Comparison of ENCODE assay signal across 1 cellular context in the genomic region with DNA sequence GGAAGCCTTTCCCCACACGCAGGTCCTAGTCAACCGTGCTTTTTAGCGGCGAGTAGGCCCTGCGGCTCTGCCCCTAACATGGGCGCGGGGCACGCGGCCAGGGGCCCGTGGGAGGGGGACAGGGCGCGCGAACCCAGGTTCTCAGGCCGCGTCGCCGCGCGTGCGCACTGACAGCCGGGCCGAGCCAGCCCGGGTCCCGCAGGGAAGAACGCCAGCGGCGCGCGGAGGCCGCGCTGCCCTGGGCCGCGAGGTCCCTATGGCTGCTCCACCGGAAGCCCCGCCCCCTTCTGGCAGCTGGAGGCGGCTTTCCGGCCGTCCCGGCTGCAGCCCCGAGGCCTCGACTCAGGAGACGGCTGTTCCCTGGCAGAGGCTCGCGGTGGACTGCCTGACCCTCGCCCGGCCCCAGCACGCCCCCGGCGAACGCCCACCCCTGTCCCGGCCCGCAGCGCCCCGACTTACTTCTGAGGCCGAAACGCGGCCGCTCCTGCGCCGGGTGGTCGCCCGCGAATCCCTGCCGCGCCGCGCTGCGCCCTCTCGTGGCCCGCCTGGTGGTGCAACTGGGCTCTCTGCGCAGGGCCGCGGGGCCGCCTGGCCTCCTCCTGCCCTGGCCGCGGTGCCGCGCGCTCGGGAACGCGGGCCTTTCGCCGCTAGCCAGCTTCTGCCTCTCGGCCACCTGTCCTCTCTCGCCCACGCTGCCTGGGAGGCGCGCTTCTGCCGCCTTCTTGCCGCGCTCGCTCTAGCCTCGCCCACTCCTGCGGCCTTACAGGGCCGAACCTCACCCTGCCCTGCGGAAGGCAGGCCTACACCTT.
TF ChIP-seq lines count a peak whose summit lies in the region.

No MANE protein-coding gene starts in this region.

TF ChIP-seq in HepG2, 621 proteins besides CTCF, POLR2A, EP300 and RAD21 (continued from another document and continues in another):
- TF ChIP-seq, protein P1, sequence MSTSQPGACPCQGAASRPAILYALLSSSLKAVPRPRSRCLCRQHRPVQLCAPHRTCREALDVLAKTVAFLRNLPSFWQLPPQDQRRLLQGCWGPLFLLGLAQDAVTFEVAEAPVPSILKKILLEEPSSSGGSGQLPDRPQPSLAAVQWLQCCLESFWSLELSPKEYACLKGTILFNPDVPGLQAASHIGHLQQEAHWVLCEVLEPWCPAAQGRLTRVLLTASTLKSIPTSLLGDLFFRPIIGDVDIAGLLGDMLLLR (CRISPR knock-in tag; IDR thresholded peaks at IDR 0.05): peak; percentile 90; the same call in 1 of the 2 replicates
- TF ChIP-seq CEBPG (CRISPR knock-in tag; IDR thresholded peaks at IDR 0.05): peak; percentile 5; the same call in 1 of the 2 replicates
- no peak for TF ChIP-seq ZNF136 (CRISPR knock-in tag; IDR thresholded peaks at IDR 0.05; ENCODE audit: low read depth)
- TF ChIP-seq, protein P2, sequence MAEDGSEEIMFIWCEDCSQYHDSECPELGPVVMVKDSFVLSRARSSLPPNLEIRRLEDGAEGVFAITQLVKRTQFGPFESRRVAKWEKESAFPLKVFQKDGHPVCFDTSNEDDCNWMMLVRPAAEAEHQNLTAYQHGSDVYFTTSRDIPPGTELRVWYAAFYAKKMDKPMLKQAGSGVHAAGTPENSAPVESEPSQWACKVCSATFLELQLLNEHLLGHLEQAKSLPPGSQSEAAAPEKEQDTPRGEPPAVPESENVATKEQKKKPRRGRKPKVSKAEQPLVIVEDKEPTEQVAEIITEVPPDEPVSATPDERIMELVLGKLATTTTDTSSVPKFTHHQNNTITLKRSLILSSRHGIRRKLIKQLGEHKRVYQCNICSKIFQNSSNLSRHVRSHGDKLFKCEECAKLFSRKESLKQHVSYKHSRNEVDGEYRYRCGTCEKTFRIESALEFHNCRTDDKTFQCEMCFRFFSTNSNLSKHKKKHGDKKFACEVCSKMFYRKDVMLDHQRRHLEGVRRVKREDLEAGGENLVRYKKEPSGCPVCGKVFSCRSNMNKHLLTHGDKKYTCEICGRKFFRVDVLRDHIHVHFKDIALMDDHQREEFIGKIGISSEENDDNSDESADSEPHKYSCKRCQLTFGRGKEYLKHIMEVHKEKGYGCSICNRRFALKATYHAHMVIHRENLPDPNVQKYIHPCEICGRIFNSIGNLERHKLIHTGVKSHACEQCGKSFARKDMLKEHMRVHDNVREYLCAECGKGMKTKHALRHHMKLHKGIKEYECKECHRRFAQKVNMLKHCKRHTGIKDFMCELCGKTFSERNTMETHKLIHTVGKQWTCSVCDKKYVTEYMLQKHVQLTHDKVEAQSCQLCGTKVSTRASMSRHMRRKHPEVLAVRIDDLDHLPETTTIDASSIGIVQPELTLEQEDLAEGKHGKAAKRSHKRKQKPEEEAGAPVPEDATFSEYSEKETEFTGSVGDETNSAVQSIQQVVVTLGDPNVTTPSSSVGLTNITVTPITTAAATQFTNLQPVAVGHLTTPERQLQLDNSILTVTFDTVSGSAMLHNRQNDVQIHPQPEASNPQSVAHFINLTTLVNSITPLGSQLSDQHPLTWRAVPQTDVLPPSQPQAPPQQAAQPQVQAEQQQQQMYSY (CRISPR knock-in tag; IDR thresholded peaks at IDR 0.05): peak; percentile 6; the same call in 1 of the 2 replicates
- peak; percentile 71; the same call in 1 of the 2 replicates for TF ChIP-seq TOPORS (CRISPR knock-in tag; IDR thresholded peaks at IDR 0.05)
- peak; percentile 20; the same call in 1 of the 2 replicates for TF ChIP-seq ZKSCAN8 (CRISPR knock-in tag; IDR thresholded peaks at IDR 0.05; ENCODE audit: borderline replicate concordance)
- no peak for TF ChIP-seq CBX5 (CRISPR knock-in tag; IDR thresholded peaks at IDR 0.05; ENCODE audit: borderline replicate concordance)
- TF ChIP-seq CENPT (CRISPR knock-in tag; IDR thresholded peaks at IDR 0.05; ENCODE audit: low read depth): 0 out of 2 replicates have a peak, but pooled peaks have one; percentile 16
- TF ChIP-seq, protein P3, sequence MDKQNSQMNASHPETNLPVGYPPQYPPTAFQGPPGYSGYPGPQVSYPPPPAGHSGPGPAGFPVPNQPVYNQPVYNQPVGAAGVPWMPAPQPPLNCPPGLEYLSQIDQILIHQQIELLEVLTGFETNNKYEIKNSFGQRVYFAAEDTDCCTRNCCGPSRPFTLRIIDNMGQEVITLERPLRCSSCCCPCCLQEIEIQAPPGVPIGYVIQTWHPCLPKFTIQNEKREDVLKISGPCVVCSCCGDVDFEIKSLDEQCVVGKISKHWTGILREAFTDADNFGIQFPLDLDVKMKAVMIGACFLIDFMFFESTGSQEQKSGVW (CRISPR knock-in tag; IDR thresholded peaks at IDR 0.05; ENCODE audit: borderline replicate concordance): no peak; the same call in none of the 2 replicates
- no peak for TF ChIP-seq SMARCC2 (IDR thresholded peaks at IDR 0.05)
- TF ChIP-seq HNRNPUL1 (IDR thresholded peaks at IDR 0.05; ENCODE audit: low read depth, low read length): no peak
- no peak for TF ChIP-seq ZNF234 (CRISPR knock-in tag; conservative IDR thresholded peaks at IDR 0.05)
- no peak for TF ChIP-seq CCAR2 (optimal IDR thresholded peaks at IDR 0.05; ENCODE audit: low read depth, low read length)
- TF ChIP-seq ZMYM2 (CRISPR knock-in tag; IDR thresholded peaks at IDR 0.05): peak; percentile 51; the same call in 1 of the 2 replicates
- TF ChIP-seq TCF12 (IDR thresholded peaks at IDR 0.05): no peak
- TF ChIP-seq TCF12 (CRISPR knock-in tag; IDR thresholded peaks at IDR 0.05): peak; percentile 66; the same call in 1 of the 2 replicates
- no peak for TF ChIP-seq TOE1 (CRISPR knock-in tag; IDR thresholded peaks at IDR 0.05)
- peak; percentile 65; the same call in 1 of the 2 replicates for TF ChIP-seq ESRRA (CRISPR knock-in tag; IDR thresholded peaks at IDR 0.05; ENCODE audit: low read depth)
- TF ChIP-seq NFATC3 (CRISPR knock-in tag; IDR thresholded peaks at IDR 0.05): no peak
- TF ChIP-seq, protein P4, sequence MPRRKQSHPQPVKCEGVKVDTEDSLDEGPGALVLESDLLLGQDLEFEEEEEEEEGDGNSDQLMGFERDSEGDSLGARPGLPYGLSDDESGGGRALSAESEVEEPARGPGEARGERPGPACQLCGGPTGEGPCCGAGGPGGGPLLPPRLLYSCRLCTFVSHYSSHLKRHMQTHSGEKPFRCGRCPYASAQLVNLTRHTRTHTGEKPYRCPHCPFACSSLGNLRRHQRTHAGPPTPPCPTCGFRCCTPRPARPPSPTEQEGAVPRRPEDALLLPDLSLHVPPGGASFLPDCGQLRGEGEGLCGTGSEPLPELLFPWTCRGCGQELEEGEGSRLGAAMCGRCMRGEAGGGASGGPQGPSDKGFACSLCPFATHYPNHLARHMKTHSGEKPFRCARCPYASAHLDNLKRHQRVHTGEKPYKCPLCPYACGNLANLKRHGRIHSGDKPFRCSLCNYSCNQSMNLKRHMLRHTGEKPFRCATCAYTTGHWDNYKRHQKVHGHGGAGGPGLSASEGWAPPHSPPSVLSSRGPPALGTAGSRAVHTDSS (CRISPR knock-in tag; conservative IDR thresholded peaks at IDR 0.05): no peak
- TF ChIP-seq, protein P5, sequence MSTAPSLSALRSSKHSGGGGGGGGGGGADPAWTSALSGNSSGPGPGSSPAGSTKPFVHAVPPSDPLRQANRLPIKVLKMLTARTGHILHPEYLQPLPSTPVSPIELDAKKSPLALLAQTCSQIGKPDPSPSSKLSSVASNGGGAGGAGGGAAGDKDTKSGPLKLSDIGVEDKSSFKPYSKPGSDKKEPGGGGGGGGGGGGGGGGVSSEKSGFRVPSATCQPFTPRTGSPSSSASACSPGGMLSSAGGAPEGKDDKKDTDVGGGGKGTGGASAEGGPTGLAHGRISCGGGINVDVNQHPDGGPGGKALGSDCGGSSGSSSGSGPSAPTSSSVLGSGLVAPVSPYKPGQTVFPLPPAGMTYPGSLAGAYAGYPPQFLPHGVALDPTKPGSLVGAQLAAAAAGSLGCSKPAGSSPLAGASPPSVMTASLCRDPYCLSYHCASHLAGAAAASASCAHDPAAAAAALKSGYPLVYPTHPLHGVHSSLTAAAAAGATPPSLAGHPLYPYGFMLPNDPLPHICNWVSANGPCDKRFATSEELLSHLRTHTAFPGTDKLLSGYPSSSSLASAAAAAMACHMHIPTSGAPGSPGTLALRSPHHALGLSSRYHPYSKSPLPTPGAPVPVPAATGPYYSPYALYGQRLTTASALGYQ (CRISPR knock-in tag; IDR thresholded peaks at IDR 0.05): peak; percentile 77
- TF ChIP-seq ZBTB8A (CRISPR knock-in tag; IDR thresholded peaks at IDR 0.05; ENCODE audit: borderline replicate concordance, low read depth): no peak
- TF ChIP-seq ZNF670 (CRISPR knock-in tag; IDR thresholded peaks at IDR 0.05; ENCODE audit: borderline replicate concordance): peak; percentile 62; the same call in 1 of the 2 replicates
- no peak for TF ChIP-seq ZNF75D (CRISPR knock-in tag; IDR thresholded peaks at IDR 0.05; ENCODE audit: borderline replicate concordance)
- no peak for TF ChIP-seq CBX2 (IDR thresholded peaks at IDR 0.05; ENCODE audit: low read depth, low read length)
- TF ChIP-seq CBX2 (CRISPR knock-in tag; IDR thresholded peaks at IDR 0.05; ENCODE audit: low read depth): peak; percentile 77; the same call in 1 of the 2 replicates
- peak; percentile 38; the same call in 1 of the 2 replicates for TF ChIP-seq HIVEP1 (CRISPR knock-in tag; IDR thresholded peaks at IDR 0.05)
- TF ChIP-seq ZFP62 (CRISPR knock-in tag; IDR thresholded peaks at IDR 0.05): no peak
- TF ChIP-seq CC2D1A (CRISPR knock-in tag; IDR thresholded peaks at IDR 0.05): no peak
- TF ChIP-seq, protein P6, sequence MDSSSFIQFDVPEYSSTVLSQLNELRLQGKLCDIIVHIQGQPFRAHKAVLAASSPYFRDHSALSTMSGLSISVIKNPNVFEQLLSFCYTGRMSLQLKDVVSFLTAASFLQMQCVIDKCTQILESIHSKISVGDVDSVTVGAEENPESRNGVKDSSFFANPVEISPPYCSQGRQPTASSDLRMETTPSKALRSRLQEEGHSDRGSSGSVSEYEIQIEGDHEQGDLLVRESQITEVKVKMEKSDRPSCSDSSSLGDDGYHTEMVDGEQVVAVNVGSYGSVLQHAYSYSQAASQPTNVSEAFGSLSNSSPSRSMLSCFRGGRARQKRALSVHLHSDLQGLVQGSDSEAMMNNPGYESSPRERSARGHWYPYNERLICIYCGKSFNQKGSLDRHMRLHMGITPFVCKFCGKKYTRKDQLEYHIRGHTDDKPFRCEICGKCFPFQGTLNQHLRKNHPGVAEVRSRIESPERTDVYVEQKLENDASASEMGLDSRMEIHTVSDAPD (CRISPR knock-in tag; IDR thresholded peaks at IDR 0.05): no peak; the same call in 1 of the 2 replicates
- TF ChIP-seq SMAD3 (CRISPR knock-in tag; IDR thresholded peaks at IDR 0.05): no peak
- TF ChIP-seq, protein P7, sequence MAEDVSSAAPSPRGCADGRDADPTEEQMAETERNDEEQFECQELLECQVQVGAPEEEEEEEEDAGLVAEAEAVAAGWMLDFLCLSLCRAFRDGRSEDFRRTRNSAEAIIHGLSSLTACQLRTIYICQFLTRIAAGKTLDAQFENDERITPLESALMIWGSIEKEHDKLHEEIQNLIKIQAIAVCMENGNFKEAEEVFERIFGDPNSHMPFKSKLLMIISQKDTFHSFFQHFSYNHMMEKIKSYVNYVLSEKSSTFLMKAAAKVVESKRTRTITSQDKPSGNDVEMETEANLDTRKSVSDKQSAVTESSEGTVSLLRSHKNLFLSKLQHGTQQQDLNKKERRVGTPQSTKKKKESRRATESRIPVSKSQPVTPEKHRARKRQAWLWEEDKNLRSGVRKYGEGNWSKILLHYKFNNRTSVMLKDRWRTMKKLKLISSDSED (CRISPR knock-in tag; IDR thresholded peaks at IDR 0.05): no peak
- no peak for TF ChIP-seq JARID2 (CRISPR knock-in tag; IDR thresholded peaks at IDR 0.05; ENCODE audit: insufficient replicate concordance)
- peak; percentile 19; the same call in 1 of the 2 replicates for TF ChIP-seq ZNF354B (CRISPR knock-in tag; IDR thresholded peaks at IDR 0.05)
- TF ChIP-seq, protein P8, sequence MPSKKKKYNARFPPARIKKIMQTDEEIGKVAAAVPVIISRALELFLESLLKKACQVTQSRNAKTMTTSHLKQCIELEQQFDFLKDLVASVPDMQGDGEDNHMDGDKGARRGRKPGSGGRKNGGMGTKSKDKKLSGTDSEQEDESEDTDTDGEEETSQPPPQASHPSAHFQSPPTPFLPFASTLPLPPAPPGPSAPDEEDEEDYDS (CRISPR knock-in tag; IDR thresholded peaks at IDR 0.05): peak; percentile 45; the same call in 1 of the 2 replicates
- TF ChIP-seq NRL (CRISPR knock-in tag; IDR thresholded peaks at IDR 0.05; ENCODE audit: borderline replicate concordance): peak; percentile 31; the same call in 1 of the 2 replicates
- TF ChIP-seq SIX1 (CRISPR knock-in tag; IDR thresholded peaks at IDR 0.05; ENCODE audit: borderline replicate concordance): no peak
- TF ChIP-seq ZNF382 (CRISPR knock-in tag; IDR thresholded peaks at IDR 0.05; ENCODE audit: borderline replicate concordance): no peak
- no peak for TF ChIP-seq ZNF775 (CRISPR knock-in tag; IDR thresholded peaks at IDR 0.05; ENCODE audit: borderline replicate concordance)
- TF ChIP-seq, protein P9, sequence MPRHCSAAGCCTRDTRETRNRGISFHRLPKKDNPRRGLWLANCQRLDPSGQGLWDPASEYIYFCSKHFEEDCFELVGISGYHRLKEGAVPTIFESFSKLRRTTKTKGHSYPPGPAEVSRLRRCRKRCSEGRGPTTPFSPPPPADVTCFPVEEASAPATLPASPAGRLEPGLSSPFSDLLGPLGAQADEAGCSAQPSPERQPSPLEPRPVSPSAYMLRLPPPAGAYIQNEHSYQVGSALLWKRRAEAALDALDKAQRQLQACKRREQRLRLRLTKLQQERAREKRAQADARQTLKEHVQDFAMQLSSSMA (CRISPR knock-in tag; IDR thresholded peaks at IDR 0.05): peak; percentile 77; the same call in 1 of the 2 replicates
- TF ChIP-seq SMC3 (IDR thresholded peaks at IDR 0.05; ENCODE audit: low read length): no peak; the same call in 1 of the 2 replicates
- TF ChIP-seq ZSCAN20 (CRISPR knock-in tag; IDR thresholded peaks at IDR 0.05; ENCODE audit: borderline replicate concordance): peak; percentile 91
- TF ChIP-seq SIN3A (IDR thresholded peaks at IDR 0.05; ENCODE audit: borderline replicate concordance, low read depth, low read length): peak; percentile 33; the same call in 1 of the 2 replicates
- no peak for TF ChIP-seq ZNF615 (CRISPR knock-in tag; IDR thresholded peaks at IDR 0.05; ENCODE audit: borderline replicate concordance)
- peak; percentile 89; the same call in 1 of the 2 replicates for TF ChIP-seq SNAPC2 (CRISPR knock-in tag; IDR thresholded peaks at IDR 0.05)
- no peak for TF ChIP-seq NR3C1 (CRISPR knock-in tag; IDR thresholded peaks at IDR 0.05)
- no peak for TF ChIP-seq ZFAT (CRISPR knock-in tag; conservative IDR thresholded peaks at IDR 0.05)
- TF ChIP-seq, protein P10, sequence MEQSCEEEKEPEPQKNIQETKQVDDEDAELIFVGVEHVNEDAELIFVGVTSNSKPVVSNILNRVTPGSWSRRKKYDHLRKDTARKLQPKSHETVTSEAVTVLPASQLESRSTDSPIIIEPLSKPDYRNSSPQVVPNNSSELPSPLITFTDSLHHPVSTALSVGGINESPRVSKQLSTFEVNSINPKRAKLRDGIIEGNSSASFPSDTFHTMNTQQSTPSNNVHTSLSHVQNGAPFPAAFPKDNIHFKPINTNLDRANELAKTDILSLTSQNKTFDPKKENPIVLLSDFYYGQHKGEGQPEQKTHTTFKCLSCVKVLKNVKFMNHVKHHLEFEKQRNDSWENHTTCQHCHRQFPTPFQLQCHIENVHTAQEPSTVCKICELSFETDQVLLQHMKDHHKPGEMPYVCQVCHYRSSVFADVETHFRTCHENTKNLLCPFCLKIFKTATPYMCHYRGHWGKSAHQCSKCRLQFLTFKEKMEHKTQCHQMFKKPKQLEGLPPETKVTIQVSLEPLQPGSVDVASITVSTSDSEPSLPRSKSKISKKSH (CRISPR knock-in tag; IDR thresholded peaks at IDR 0.05; ENCODE audit: borderline replicate concordance): peak; percentile 30; the same call in 1 of the 2 replicates
- TF ChIP-seq SRY (CRISPR knock-in tag; IDR thresholded peaks at IDR 0.05): peak; percentile 86
- no peak for TF ChIP-seq HNF4G (IDR thresholded peaks at IDR 0.05; ENCODE audit: borderline replicate concordance, low read depth, low read length)
- TF ChIP-seq HNF4G (CRISPR knock-in tag; IDR thresholded peaks at IDR 0.05; ENCODE audit: borderline replicate concordance, low read depth): peak; percentile 40; the same call in 1 of the 2 replicates
